ENCODE assay signal across 1 cellular context in genomic region chr5:178218237-178218636, GRCh38.
TF ChIP-seq lines count a peak whose summit lies in the region.

No MANE protein-coding gene starts in this region.

TF ChIP-seq in K562, 482 proteins besides CTCF, POLR2A, EP300 and RAD21:
- TF ChIP-seq IRF2 (CRISPR knock-in tag; IDR thresholded peaks at IDR 0.05) (no peak), TAF1 (IDR thresholded peaks at IDR 0.05; ENCODE audit: control insufficient read depth, extremely low read depth, insufficient read depth, low read length, severe bottlenecking) (no peak), PTTG1 (tag; IDR thresholded peaks at IDR 0.05; ENCODE audit: low read depth) (no peak), KHSRP (IDR thresholded peaks at IDR 0.05) (no peak), POLR2G (IDR thresholded peaks at IDR 0.05; ENCODE audit: low read depth, low read length) (0 out of 2 replicates have a peak, but pooled peaks have one; percentile 30), KLF16 (IDR thresholded peaks at IDR 0.05) (no peak), HBP1 (CRISPR knock-in tag; IDR thresholded peaks at IDR 0.05) (no peak), RBFOX2 (IDR thresholded peaks at IDR 0.05; ENCODE audit: low read depth, low read length) (0 out of 2 replicates have a peak, but pooled peaks have one; percentile 22)
- TF ChIP-seq, protein P1, sequence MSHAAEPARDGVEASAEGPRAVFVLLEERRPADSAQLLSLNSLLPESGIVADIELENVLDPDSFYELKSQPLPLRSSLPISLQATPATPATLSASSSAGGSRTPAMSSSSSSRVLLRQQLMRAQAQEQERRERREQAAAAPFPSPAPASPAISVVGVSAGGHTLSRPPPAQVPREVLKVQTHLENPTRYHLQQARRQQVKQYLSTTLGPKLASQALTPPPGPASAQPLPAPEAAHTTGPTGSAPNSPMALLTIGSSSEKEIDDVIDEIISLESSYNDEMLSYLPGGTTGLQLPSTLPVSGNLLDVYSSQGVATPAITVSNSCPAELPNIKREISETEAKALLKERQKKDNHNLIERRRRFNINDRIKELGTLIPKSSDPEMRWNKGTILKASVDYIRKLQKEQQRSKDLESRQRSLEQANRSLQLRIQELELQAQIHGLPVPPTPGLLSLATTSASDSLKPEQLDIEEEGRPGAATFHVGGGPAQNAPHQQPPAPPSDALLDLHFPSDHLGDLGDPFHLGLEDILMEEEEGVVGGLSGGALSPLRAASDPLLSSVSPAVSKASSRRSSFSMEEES (CRISPR knock-in tag; IDR thresholded peaks at IDR 0.05), result no peak
- TF ChIP-seq, protein P2, sequence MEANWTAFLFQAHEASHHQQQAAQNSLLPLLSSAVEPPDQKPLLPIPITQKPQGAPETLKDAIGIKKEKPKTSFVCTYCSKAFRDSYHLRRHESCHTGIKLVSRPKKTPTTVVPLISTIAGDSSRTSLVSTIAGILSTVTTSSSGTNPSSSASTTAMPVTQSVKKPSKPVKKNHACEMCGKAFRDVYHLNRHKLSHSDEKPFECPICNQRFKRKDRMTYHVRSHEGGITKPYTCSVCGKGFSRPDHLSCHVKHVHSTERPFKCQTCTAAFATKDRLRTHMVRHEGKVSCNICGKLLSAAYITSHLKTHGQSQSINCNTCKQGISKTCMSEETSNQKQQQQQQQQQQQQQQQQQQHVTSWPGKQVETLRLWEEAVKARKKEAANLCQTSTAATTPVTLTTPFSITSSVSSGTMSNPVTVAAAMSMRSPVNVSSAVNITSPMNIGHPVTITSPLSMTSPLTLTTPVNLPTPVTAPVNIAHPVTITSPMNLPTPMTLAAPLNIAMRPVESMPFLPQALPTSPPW (CRISPR knock-in tag; IDR thresholded peaks at IDR 0.05), result no peak
